1 cellular context compared by ENCODE assay signal in the genomic region with DNA sequence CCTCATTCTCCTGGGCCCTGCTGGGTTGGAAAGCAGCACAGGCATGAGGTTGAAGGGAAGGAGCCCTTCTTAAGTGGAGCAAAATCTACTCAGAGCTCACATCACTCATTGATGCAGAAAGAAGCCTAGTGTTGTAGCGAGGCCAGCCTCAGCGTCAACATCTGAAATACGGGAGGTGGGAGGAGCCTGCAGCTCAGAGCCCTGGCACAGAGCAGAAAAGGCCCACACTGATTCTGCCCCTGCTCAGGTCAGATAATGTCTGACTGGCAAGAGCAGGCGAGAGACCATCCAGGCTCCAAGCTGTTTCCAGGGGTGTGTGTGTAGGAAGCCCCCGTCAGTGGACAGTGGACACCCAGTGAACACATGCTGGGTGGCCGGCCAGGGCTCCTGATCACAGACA.
TF ChIP-seq lines count a peak whose summit lies in the region.

No MANE protein-coding gene starts in this region.

TF ChIP-seq in HepG2, 621 proteins besides CTCF, POLR2A, EP300 and RAD21 (continued from another document):
- TF ChIP-seq, protein P1, sequence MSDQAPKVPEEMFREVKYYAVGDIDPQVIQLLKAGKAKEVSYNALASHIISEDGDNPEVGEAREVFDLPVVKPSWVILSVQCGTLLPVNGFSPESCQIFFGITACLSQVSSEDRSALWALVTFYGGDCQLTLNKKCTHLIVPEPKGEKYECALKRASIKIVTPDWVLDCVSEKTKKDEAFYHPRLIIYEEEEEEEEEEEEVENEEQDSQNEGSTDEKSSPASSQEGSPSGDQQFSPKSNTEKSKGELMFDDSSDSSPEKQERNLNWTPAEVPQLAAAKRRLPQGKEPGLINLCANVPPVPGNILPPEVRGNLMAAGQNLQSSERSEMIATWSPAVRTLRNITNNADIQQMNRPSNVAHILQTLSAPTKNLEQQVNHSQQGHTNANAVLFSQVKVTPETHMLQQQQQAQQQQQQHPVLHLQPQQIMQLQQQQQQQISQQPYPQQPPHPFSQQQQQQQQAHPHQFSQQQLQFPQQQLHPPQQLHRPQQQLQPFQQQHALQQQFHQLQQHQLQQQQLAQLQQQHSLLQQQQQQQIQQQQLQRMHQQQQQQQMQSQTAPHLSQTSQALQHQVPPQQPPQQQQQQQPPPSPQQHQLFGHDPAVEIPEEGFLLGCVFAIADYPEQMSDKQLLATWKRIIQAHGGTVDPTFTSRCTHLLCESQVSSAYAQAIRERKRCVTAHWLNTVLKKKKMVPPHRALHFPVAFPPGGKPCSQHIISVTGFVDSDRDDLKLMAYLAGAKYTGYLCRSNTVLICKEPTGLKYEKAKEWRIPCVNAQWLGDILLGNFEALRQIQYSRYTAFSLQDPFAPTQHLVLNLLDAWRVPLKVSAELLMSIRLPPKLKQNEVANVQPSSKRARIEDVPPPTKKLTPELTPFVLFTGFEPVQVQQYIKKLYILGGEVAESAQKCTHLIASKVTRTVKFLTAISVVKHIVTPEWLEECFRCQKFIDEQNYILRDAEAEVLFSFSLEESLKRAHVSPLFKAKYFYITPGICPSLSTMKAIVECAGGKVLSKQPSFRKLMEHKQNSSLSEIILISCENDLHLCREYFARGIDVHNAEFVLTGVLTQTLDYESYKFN (CRISPR knock-in tag; conservative IDR thresholded peaks at IDR 0.05), result no peak
- TF ChIP-seq TARDBP (CRISPR knock-in tag; IDR thresholded peaks at IDR 0.05), result no peak
- TF ChIP-seq FOXJ3 (CRISPR knock-in tag; IDR thresholded peaks at IDR 0.05; ENCODE audit: borderline replicate concordance), result no peak
- no peak for TF ChIP-seq HNRNPL (IDR thresholded peaks at IDR 0.05; ENCODE audit: low read depth, low read length)
- TF ChIP-seq SAFB2 (CRISPR knock-in tag; IDR thresholded peaks at IDR 0.05; ENCODE audit: borderline replicate concordance, low read depth), result no peak
- TF ChIP-seq SNRNP70 (IDR thresholded peaks at IDR 0.05; ENCODE audit: low read depth, low read length), result no peak
- no peak for TF ChIP-seq NR2F1 (CRISPR knock-in tag; IDR thresholded peaks at IDR 0.05)
